8 cellular contexts compared by ENCODE assay signal in the genomic region with DNA sequence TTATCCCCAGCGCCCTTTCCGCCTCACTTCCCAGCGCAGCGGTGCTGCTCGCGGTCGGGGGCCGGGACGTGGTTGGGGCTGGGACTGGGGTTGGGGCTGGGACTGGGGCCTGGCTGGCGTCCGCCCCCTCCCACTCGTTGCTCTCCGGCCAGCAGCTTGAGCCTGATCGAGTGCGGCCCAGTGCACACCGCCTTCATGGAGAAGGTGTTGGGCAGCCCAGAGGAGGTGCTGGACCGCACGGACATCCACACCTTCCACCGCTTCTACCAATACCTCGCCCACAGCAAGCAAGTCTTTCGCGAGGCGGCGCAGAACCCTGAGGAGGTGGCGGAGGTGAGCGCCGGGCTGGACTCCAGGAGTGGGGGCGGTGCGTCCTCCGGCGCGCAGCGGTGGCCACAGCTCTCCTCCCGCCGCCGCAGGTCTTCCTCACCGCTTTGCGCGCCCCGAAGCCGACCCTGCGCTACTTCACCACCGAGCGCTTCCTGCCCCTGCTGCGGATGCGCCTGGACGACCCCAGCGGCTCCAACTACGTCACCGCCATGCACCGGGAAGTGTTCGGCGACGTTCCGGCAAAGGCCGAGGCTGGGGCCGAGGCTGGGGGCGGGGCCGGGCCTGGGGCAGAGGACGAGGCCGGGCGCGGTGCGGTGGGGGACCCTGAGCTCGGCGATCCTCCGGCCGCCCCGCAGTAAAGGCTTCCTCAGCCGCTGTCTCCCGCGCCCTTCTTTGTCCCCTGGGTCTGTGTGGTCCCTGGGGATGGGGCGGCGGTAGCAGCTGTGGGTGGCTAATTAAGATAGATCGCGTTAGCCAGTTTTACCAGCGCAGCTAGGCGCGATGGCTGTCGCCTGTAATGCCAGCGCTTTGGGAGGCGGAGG. TPM values are rescaled to one million over a fixed set of nuclear protein-coding genes. Genes with fewer than 3 reads are reported as not detected.
A peak's percentile ranks its signal among the peaks of the same experiment; 100 is the strongest.
DNase-seq lines count a peak whose midpoint lies in the region; ATAC-seq and TF ChIP-seq lines count a peak whose summit lies in the region.

No MANE protein-coding gene starts in this region.

- H3K27ac ChIP-seq in mesodermal cell (ENCODE audit: low read depth, low read length, severe bottlenecking): peak overlapping the region; percentile 75

- H3K27ac Mint-ChIP-seq in endothelial cell (ENCODE audit: unreplicated experiment): peak overlapping the region; percentile 30

- H3K4me1 ChIP-seq in mesodermal cell (ENCODE audit: control insufficient read depth, insufficient read depth, low read length, poor library complexity, severe bottlenecking): no peaks in the 10 kb centered on the region

- H3K4me3 Mint-ChIP-seq in endothelial cell (ENCODE audit: unreplicated experiment): peak overlapping the region; percentile 92

- ATAC-seq in GM19324 (IDR thresholded peaks at IDR 0.05; ENCODE audit: low FRiP score, unreplicated experiment): peak; percentile 76
- ATAC-seq in HG03521 (IDR thresholded peaks at IDR 0.05; ENCODE audit: unreplicated experiment): peak; percentile 74

- peaks cover 14% of the 10 kb centered on the region for H3K4me1 Mint-ChIP-seq in endothelial cell (ENCODE audit: unreplicated experiment)

- no peak for TF ChIP-seq CTCF in endothelial cell (IDR thresholded peaks at IDR 0.05; ENCODE audit: unreplicated experiment)

- H3K36me3 ChIP-seq in mesodermal cell (ENCODE audit: control insufficient read depth, insufficient read depth, low read length): peaks cover 6% of the 10 kb centered on the region

- H3K9me3 Mint-ChIP-seq in endothelial cell (ENCODE audit: unreplicated experiment): no peaks in the 10 kb centered on the region

- peak overlapping the region; percentile 84 for H3K4me3 ChIP-seq in mesodermal cell (ENCODE audit: extremely low read depth, insufficient read depth, low read length, poor library complexity, severe bottlenecking)

- DNase-seq in C1 segment of cervical spinal cord (lab: John Stamatoyannopoulos, UW) (peak; percentile 11 to 86 (median 70)), NOMO-1 treated with dmso at 0.1 percent for 144 hours (lab: John Stamatoyannopoulos, UW; ENCODE audit: unreplicated experiment) (peak; percentile 89), activated T-cell treated with anti-CD3 and anti-CD28 coated beads for 1 hour (ENCODE audit: low read depth) (peak; percentile 57), endothelial cell (ENCODE audit: low spot score) (peak; percentile 89)
- peak; percentile 70 for DNase-seq in stimulated activated CD8-positive, alpha-beta memory T cell treated with anti-CD3 and anti-CD28 coated beads, Interleukin-4, amount 100 ng/mL, for 24 hours (ENCODE audit: low read depth)

- H3K27me3 Mint-ChIP-seq in endothelial cell (ENCODE audit: unreplicated experiment): peaks cover 3% of the 10 kb centered on the region

- no peaks in the 10 kb centered on the region for H3K9me3 ChIP-seq in mesodermal cell (ENCODE audit: control insufficient read depth, low read length)

- WGBS in mesodermal cell (ENCODE audit: insufficient coverage in 2 of 2), 2 experiments: 1 to 2% methylated on average over 56 to 77 of the region's 82 CpGs

- H3K36me3 Mint-ChIP-seq in endothelial cell (ENCODE audit: low read depth, unreplicated experiment): no peaks in the 10 kb centered on the region

RNA-seq across cellular contexts. Expression of a gene that starts 1.8 kb away (rescaled TPM):
- 0.64 TPM for total RNA-seq in endothelial cell (ENCODE audit: unreplicated experiment)
- polyA plus RNA-seq in mesodermal cell (2013, experiment 1 of 2): 0.92 TPM
- 0.71 TPM for polyA plus RNA-seq in mesodermal cell (2013, experiment 2 of 2)

RNA-seq across cellular contexts. Expression of a gene that starts 7.5 kb away (rescaled TPM):
- 66.3 TPM for total RNA-seq in endothelial cell (ENCODE audit: unreplicated experiment)
- 68.8 TPM for polyA plus RNA-seq in mesodermal cell (2013, experiment 1 of 2)
- polyA plus RNA-seq in mesodermal cell (2013, experiment 2 of 2): 60.4 TPM

RNA-seq across cellular contexts. Expression of a gene that starts 12.4 kb away (rescaled TPM):
- 45.9 TPM for total RNA-seq in endothelial cell (ENCODE audit: unreplicated experiment)
- polyA plus RNA-seq in mesodermal cell (2013, experiment 1 of 2): 39.2 TPM
- 34.6 TPM for polyA plus RNA-seq in mesodermal cell (2013, experiment 2 of 2)

RNA-seq across cellular contexts. Expression of a gene that starts 18.4 kb away (rescaled TPM):
- total RNA-seq in endothelial cell (ENCODE audit: unreplicated experiment): 24.2 TPM
- polyA plus RNA-seq in mesodermal cell (2013, experiment 1 of 2): 20.3 TPM
- 17.8 TPM for polyA plus RNA-seq in mesodermal cell (2013, experiment 2 of 2)

RNA-seq across cellular contexts. Expression of a gene that starts 23.0 kb away (rescaled TPM):
- 8.0 TPM for total RNA-seq in endothelial cell (ENCODE audit: unreplicated experiment)
- 13.9 TPM for polyA plus RNA-seq in mesodermal cell (2013, experiment 1 of 2)
- 12.8 TPM for polyA plus RNA-seq in mesodermal cell (2013, experiment 2 of 2)

Comparison
In these comparisons a context has a peak if more than half of its experiments do, and no peak if none do; other contexts are left out.
1. Peak in every context shown above with its lines: DNase-seq, ATAC-seq, H3K4me3 ChIP-seq and H3K27ac ChIP-seq.